In the genomic region with DNA sequence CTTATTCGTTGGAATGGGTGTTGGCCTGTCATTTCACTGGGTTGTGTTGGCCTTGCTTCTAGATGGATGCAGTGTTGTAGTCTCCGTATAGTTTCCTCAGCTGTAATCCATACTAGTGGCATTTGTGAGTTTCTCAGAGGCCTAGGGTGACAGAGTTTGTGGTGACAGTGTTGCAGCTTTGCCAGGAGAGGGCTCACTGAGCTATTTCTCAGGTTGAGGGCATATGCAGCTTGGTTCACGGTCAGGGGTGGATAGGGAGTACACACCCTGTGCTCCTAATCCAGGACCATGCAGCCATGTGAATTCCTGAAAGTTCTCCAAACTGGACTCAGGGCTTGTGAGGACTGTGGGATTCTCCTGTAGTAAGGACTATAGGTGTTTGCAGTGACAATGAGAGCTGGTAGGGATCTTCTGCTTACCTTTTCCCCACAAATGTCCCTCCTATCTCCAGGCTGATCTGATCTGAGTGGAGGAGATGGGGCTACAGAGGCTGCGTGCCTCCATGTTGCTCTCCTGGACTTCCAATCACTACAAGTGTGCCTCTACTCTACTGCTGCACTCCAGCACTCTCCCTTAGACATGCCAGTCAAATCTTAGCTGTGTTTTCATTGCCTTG, we compare ENCODE assay signal across 8 cellular contexts.
A peak's percentile ranks its signal among the peaks of the same experiment; 100 is the strongest.
DNase-seq lines count a peak whose midpoint lies in the region; ATAC-seq, FAIRE-seq and TF ChIP-seq lines count a peak whose summit lies in the region.

No MANE protein-coding gene starts in this region.

- POLR2A ChIA-PET in activated CD4-positive, alpha-beta T cell treated with anti-CD3 and anti-CD28 coated beads for 36 hours (lab: Charles Lee) = no interaction called here
- POLR2A ChIA-PET in HEK293 (lab: Yijun Ruan, JAX) (no interaction called here), K562 (lab: Yijun Ruan, JAX) (interaction anchor here (1.0 kb wide), 1 partner anchor 34 kb away, joined by 3 read pairs; no protein-coding TSS in a partner anchor)

- H4K20me1 ChIP-seq in K562 (replicated peaks; ENCODE audit: control insufficient read depth, insufficient read depth, low read length) = no peaks in the 10 kb centered on the region

- no peaks in the 10 kb centered on the region for H3K4me1 Mint-ChIP-seq in activated CD4-positive, alpha-beta T cell treated with anti-CD3 and anti-CD28 coated beads for 36 hours
- H3K4me1 Mint-ChIP-seq in neural crest cell = peaks cover 3% of the 10 kb centered on the region
- H3K4me1 Mint-ChIP-seq in activated T-helper 2 cell treated with anti-CD3 and anti-CD28 coated beads, Interferon-gamma antibody, Interleukin-2, Interleukin-4, amounts not matched to agents 10 μg/mL and 5 μg/mL and 100 μg/mL, durations not matched to agents 14 hours and 24 hours and 36 hours (ENCODE audit: low read depth) = no peaks in the 10 kb centered on the region

- H3K4me3 Mint-ChIP-seq in activated CD4-positive, alpha-beta T cell treated with anti-CD3 and anti-CD28 coated beads for 36 hours = no peak overlapping the region
- H3K4me3 Mint-ChIP-seq in neural crest cell = no peak overlapping the region
- H3K4me3 Mint-ChIP-seq in activated T-helper 2 cell treated with anti-CD3 and anti-CD28 coated beads, Interferon-gamma antibody, Interleukin-2, Interleukin-4, amounts not matched to agents 10 μg/mL and 5 μg/mL and 100 μg/mL, durations not matched to agents 14 hours and 24 hours and 36 hours (ENCODE audit: low read depth) = no peak overlapping the region

- H3K79me2 ChIP-seq in K562 (ENCODE audit: control insufficient read depth, insufficient read depth, low read length) = no peaks in the 10 kb centered on the region

- peak; percentile 25 to 60 for TF ChIP-seq RAD21 in K562 (CRISPR knock-in tag; conservative IDR thresholded peaks at IDR 0.05 in 1 of 2, IDR thresholded peaks at IDR 0.05 in 1 of 2)

- H3K27me3 ChIP-seq in K562 (ENCODE audit: control insufficient read depth in 2 of 2, insufficient read depth in 2 of 2, low read length in 2 of 2) = no peaks in the 10 kb centered on the region

- H3K27ac Mint-ChIP-seq in activated CD4-positive, alpha-beta T cell treated with anti-CD3 and anti-CD28 coated beads for 36 hours = no peak overlapping the region
- H3K27ac Mint-ChIP-seq in neural crest cell (ENCODE audit: unreplicated experiment) = peak overlapping the region; percentile 82
- no peak overlapping the region for H3K27ac Mint-ChIP-seq in activated T-helper 2 cell treated with anti-CD3 and anti-CD28 coated beads, Interferon-gamma antibody, Interleukin-2, Interleukin-4, amounts not matched to agents 10 μg/mL and 5 μg/mL and 100 μg/mL, durations not matched to agents 14 hours and 24 hours and 36 hours

- H3K27ac ChIP-seq in HEK293 (ENCODE audit: extremely low read depth, low read depth, low read length) (no peak overlapping the region), K562 (ENCODE audit: extremely low read depth, low read depth, low read length) (no peak overlapping the region)

- TF ChIP-seq CTCF in HEK293 (tag by site-specific recombination; IDR thresholded peaks at IDR 0.05) (peak; percentile 39; the same call in 1 of the 2 replicates), K562 (IDR thresholded peaks at IDR 0.05 in 2 of 3, conservative IDR thresholded peaks at IDR 0.05 in 1 of 3; ENCODE audit: insufficient read depth in 2 of 3, low read depth in 1 of 3, low read length in 3 of 3) (peak; percentile 51 to 56 (median 52)), neural crest cell (conservative IDR thresholded peaks at IDR 0.05) (peak; percentile 70)

- H3K4me1 ChIP-seq in HEK293 (ENCODE audit: control insufficient read depth, insufficient read depth, low read length) = no peaks in the 10 kb centered on the region
- no peaks in the 10 kb centered on the region for H3K4me1 ChIP-seq in K562 (replicated peaks in 1 of 2; ENCODE audit: control insufficient read depth in 2 of 2, insufficient read depth in 2 of 2, low read length in 2 of 2)

- CTCF ChIA-PET in activated CD4-positive, alpha-beta T cell treated with anti-CD3 and anti-CD28 coated beads for 36 hours (lab: Charles Lee) = no interaction called here
- CTCF ChIA-PET in HEK293 (lab: Yijun Ruan, JAX) = interaction anchor here (0.5 to 1.9 kb wide), 21 partner anchors 8 to 1821 kb away, joined by 3 to 13 read pairs (median 3); no protein-coding TSS in a partner anchor
- CTCF ChIA-PET in K562 (lab: Yijun Ruan, JAX; ENCODE audit: low intra/inter-chr PET ratio) = no interaction called here

- peak; percentile 51 for ATAC-seq in activated CD4-positive, alpha-beta T cell treated with anti-CD3 and anti-CD28 coated beads for 36 hours
- peak; percentile 88 for ATAC-seq in K562

- FAIRE-seq in K562 (lab: Jason Lieb, UNC) = peak; percentile 89

- H3K9me3 Mint-ChIP-seq in activated CD4-positive, alpha-beta T cell treated with anti-CD3 and anti-CD28 coated beads for 36 hours (ENCODE audit: low read depth) = no peaks in the 10 kb centered on the region
- H3K9me3 Mint-ChIP-seq in neural crest cell = peaks cover 3% of the 10 kb centered on the region
- no peaks in the 10 kb centered on the region for H3K9me3 Mint-ChIP-seq in activated T-helper 2 cell treated with anti-CD3 and anti-CD28 coated beads, Interferon-gamma antibody, Interleukin-2, Interleukin-4, amounts not matched to agents 10 μg/mL and 5 μg/mL and 100 μg/mL, durations not matched to agents 14 hours and 24 hours and 36 hours

- no peak overlapping the region for H2AFZ ChIP-seq in K562 (ENCODE audit: low read depth, low read length)

- no peak overlapping the region for H3K4me2 ChIP-seq in K562 (ENCODE audit: insufficient read depth, low read length)

- no TSS peak for BruUV-seq in K562 (replicated peaks; lab: Mats Ljungman, UMichigan)

- H3K4me3 ChIP-seq in HEK293 (ENCODE audit: low read depth, low read length) (no peak overlapping the region), K562 (no peak overlapping the region)

- H3K36me3 ChIP-seq in HEK293 (ENCODE audit: control insufficient read depth in 2 of 2, insufficient read depth in 1 of 2, low read length in 2 of 2) = no peaks in the 10 kb centered on the region
- no peaks in the 10 kb centered on the region for H3K36me3 ChIP-seq in K562 (ENCODE audit: control insufficient read depth, insufficient read depth, low read length)

- no peaks in the 10 kb centered on the region for H3K9me3 ChIP-seq in HEK293 (ENCODE audit: control insufficient read depth, insufficient read depth, low read depth, low read length)
- H3K9me3 ChIP-seq in K562 (replicated peaks; ENCODE audit: control insufficient read depth, insufficient read depth, low read depth, low read length) = no peaks in the 10 kb centered on the region

- peak; percentile 18 for DNase-seq in activated CD4-positive, alpha-beta T cell treated with anti-CD3 and anti-CD28 coated beads for 36 hours
- no peak for DNase-seq in activated CD4-positive, alpha-beta T cell treated with anti-CD3 and anti-CD28 coated beads for 1 hour
- DNase-seq in NCI-H1930 (lab: John Stamatoyannopoulos, UW) (peak; percentile 14 to 17), K562 (ENCODE audit: extremely low read depth in 1 of 4, low spot score in 3 of 4) (peak in 2 of 4 experiments; percentile 27 to 37), neural crest cell (ENCODE audit: low read depth, low spot score) (peak; percentile 30)
- DNase-seq in stimulated activated naive CD4-positive, alpha-beta T cell (lab: John Stamatoyannopoulos, UW) = no peak
- DNase-seq in activated T-helper 2 cell treated with anti-CD3 and anti-CD28 coated beads, Interferon-gamma antibody, Interleukin-2, Interleukin-4, amounts not matched to agents 10 μg/mL and 5 μg/mL and 100 μg/mL, durations not matched to agents 14 hours and 24 hours and 36 hours (ENCODE audit: low spot score) = no peak

- intact Hi-C loops in activated CD4-positive, alpha-beta T cell treated with anti-CD3 and anti-CD28 coated beads for 36 hours (cut with DNase I, micrococcal nuclease) = loop anchor here in 1 of 2 experiments (10.0 kb wide), 1 partner anchor 726 kb away; no protein-coding TSS in a partner anchor
- intact Hi-C loops in K562 (cut with micrococcal nuclease) = no loop called here
- intact Hi-C loops in activated T-helper 2 cell treated with anti-CD3 and anti-CD28 coated beads, Interferon-gamma antibody, Interleukin-2, Interleukin-4, amounts not matched to agents 10 μg/mL and 5 μg/mL and 100 μg/mL, durations not matched to agents 14 hours and 24 hours and 36 hours (cut with micrococcal nuclease) = no loop called here

- WGBS in K562 (ENCODE audit: insufficient coverage, low coverage, missing lambda C conversion rate) = 0% methylated on average over 4 of the region's 4 CpGs

- TF ChIP-seq EP300 in K562 (IDR thresholded peaks at IDR 0.05; ENCODE audit: low read length) = no peak

- no peak overlapping the region for H3K9ac ChIP-seq in K562 (ENCODE audit: insufficient read depth in 1 of 2, low read depth in 2 of 2, low read length in 2 of 2)

- no peak for TF ChIP-seq POLR2A in K562 (conservative IDR thresholded peaks at IDR 0.05)

- H3K36me3 Mint-ChIP-seq in activated CD4-positive, alpha-beta T cell treated with anti-CD3 and anti-CD28 coated beads for 36 hours (ENCODE audit: low read depth) = no peaks in the 10 kb centered on the region
- H3K36me3 Mint-ChIP-seq in neural crest cell (ENCODE audit: low read depth) = no peaks in the 10 kb centered on the region
- H3K36me3 Mint-ChIP-seq in activated T-helper 2 cell treated with anti-CD3 and anti-CD28 coated beads, Interferon-gamma antibody, Interleukin-2, Interleukin-4, amounts not matched to agents 10 μg/mL and 5 μg/mL and 100 μg/mL, durations not matched to agents 14 hours and 24 hours and 36 hours (ENCODE audit: low read depth) = no peaks in the 10 kb centered on the region

- in situ Hi-C loops in K562 (cut with MboI) = no loop called here

- no peaks in the 10 kb centered on the region for H3K9me1 ChIP-seq in K562 (ENCODE audit: control insufficient read depth, insufficient read depth, low read length)

- H3K27me3 Mint-ChIP-seq in activated CD4-positive, alpha-beta T cell treated with anti-CD3 and anti-CD28 coated beads for 36 hours = peaks cover 20% of the 10 kb centered on the region
- H3K27me3 Mint-ChIP-seq in neural crest cell (ENCODE audit: low read depth) = peaks cover 3% of the 10 kb centered on the region
- H3K27me3 Mint-ChIP-seq in activated T-helper 2 cell treated with anti-CD3 and anti-CD28 coated beads, Interferon-gamma antibody, Interleukin-2, Interleukin-4, amounts not matched to agents 10 μg/mL and 5 μg/mL and 100 μg/mL, durations not matched to agents 14 hours and 24 hours and 36 hours (ENCODE audit: low read depth) = peaks cover 18% of the 10 kb centered on the region

TF ChIP-seq in HEK293, 187 proteins besides CTCF, POLR2A, EP300 and RAD21 (continues in another document):
- peak; percentile 77 for TF ChIP-seq ZNF2 (tag by site-specific recombination; IDR thresholded peaks at IDR 0.05)
- no peak for TF ChIP-seq GLI2 (tag by site-specific recombination; IDR thresholded peaks at IDR 0.05; ENCODE audit: borderline replicate concordance, low read depth)
- 0 out of 2 replicates have a peak, but pooled peaks have one; percentile 54 for TF ChIP-seq TRIM28 (IDR thresholded peaks at IDR 0.05; ENCODE audit: borderline replicate concordance, low read length)

TF ChIP-seq in K562, 482 proteins besides CTCF, POLR2A, EP300 and RAD21 (continues in another document):
- TF ChIP-seq SMC3 (conservative IDR thresholded peaks at IDR 0.05; ENCODE audit: insufficient read depth, low read depth, low read length) (0 out of 2 replicates have a peak, but pooled peaks have one; percentile 19), GATA2 (CRISPR knock-in tag; IDR thresholded peaks at IDR 0.05) (no peak), ZFP30 (CRISPR knock-in tag; IDR thresholded peaks at IDR 0.05; ENCODE audit: borderline replicate concordance) (no peak), KLF10 (CRISPR knock-in tag; IDR thresholded peaks at IDR 0.05) (no peak)

Comparison
In these comparisons a context has a peak if more than half of its experiments do, and no peak if none do; other contexts are left out.
1. DNase-seq: peak in activated CD4-positive, alpha-beta T cell treated with anti-CD3 and anti-CD28 coated beads for 36 hours (single experiment), NCI-H1930 (2 of 2) and neural crest cell (single experiment); none in activated CD4-positive, alpha-beta T cell treated with anti-CD3 and anti-CD28 coated beads for 1 hour (single experiment), stimulated activated naive CD4-positive, alpha-beta T cell (0 of 6) and activated T-helper 2 cell treated with anti-CD3 and anti-CD28 coated beads, Interferon-gamma antibody, Interleukin-2, Interleukin-4, amounts not matched to agents 10 μg/mL and 5 μg/mL and 100 μg/mL, durations not matched to agents 14 hours and 24 hours and 36 hours (single experiment).
2. Peak in every context shown above with its lines, with median percentiles within 50 percentile points of each other: CTCF ChIP-seq.